35 cellular contexts compared by ENCODE assay signal in the genomic region with DNA sequence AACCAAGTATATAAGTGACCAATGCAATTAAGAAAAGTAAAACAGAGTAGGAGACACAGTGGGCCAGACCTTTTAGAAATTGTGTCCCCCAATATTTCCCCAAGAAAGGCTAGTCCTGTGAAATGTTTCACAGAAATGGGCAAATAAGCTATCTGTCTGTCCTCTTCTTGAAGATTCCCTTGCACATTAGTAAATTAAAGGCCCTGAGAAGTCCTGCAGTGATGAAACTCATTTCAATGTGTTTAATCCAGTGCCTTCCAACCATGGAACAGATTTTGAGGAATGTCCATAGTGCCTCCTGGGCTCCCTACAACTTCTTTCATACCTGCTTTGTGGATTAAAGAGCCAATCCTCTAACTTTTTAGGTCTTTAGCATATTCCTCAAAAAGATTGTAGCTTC. TPM values are rescaled to one million over a fixed set of nuclear protein-coding genes. Genes with fewer than 3 reads are reported as not detected.
DNase-seq lines count a peak whose midpoint lies in the region; ATAC-seq, FAIRE-seq and TF ChIP-seq lines count a peak whose summit lies in the region.
"Had no signal": no experiment of that assay in that cellular context is flagged by ENCODE, and none has a peak within 500 bp of the region (broad histone marks: within the 10 kb centered on the region; RNA-seq: fewer than 3 reads in every experiment).

No MANE protein-coding gene starts in this region.

- no peak for TF ChIP-seq POLR2A in K562 (conservative IDR thresholded peaks at IDR 0.05)
- TF ChIP-seq POLR2A in body of pancreas (IDR thresholded peaks at IDR 0.05): no peak
- no peak for TF ChIP-seq POLR2A in esophagus muscularis mucosa (IDR thresholded peaks at IDR 0.05; ENCODE audit: low read depth)

- TF ChIP-seq RAD21 in K562 (CRISPR knock-in tag; conservative IDR thresholded peaks at IDR 0.05 in 1 of 2, IDR thresholded peaks at IDR 0.05 in 1 of 2): no peak

- no peak overlapping the region for H3K9ac ChIP-seq in K562 (ENCODE audit: insufficient read depth in 1 of 2, low read depth in 2 of 2, low read length in 2 of 2)
- H3K9ac ChIP-seq: BLaER1; BLaER1 treated with 17β-estradiol and CSF1 and Interleukin-3, amounts not matched to agents 10 nM and 100 nM had no signal

- no peak for ATAC-seq in K562
- ATAC-seq in body of pancreas: no peak
- ATAC-seq in HG03280 (IDR thresholded peaks at IDR 0.05; ENCODE audit: unreplicated experiment): no peak
- ATAC-seq: A549; CD8-positive, alpha-beta T cell had no signal

- intact Hi-C loops in K562 (cut with micrococcal nuclease) (no loop called here), body of pancreas (cut with DNase I) (no loop called here), esophagus muscularis mucosa (cut with DNase I) (no loop called here)

- in situ Hi-C loops in K562 (cut with MboI): loop anchor here (10.0 kb wide), 1 partner anchor 1483 kb away; no protein-coding TSS in a partner anchor

- CTCF ChIA-PET in HEK293 (lab: Yijun Ruan, JAX) (interaction anchor here (0.6 to 1.3 kb wide), 3 partner anchors 13 to 139 kb away, joined by 3 to 5 read pairs (median 3); no protein-coding TSS in a partner anchor), K562 (lab: Yijun Ruan, JAX; ENCODE audit: low intra/inter-chr PET ratio) (no interaction called here)

- H2AFZ ChIP-seq in K562 (ENCODE audit: low read depth, low read length): no peak overlapping the region

- H3K27me3 ChIP-seq in K562 (ENCODE audit: control insufficient read depth in 2 of 2, insufficient read depth in 2 of 2, low read length in 2 of 2) (peaks cover 4 to 6% of the 10 kb centered on the region in 2 experiments; a peak in 3 of 5 replicates), body of pancreas (no peaks in the 10 kb centered on the region), esophagus muscularis mucosa (no peaks in the 10 kb centered on the region)
- H3K27me3 ChIP-seq: BE2C; BLaER1; BLaER1 treated with 17β-estradiol and CSF1 and Interleukin-3, amounts not matched to agents 10 nM and 100 nM had no signal

- BruUV-seq in K562 (replicated peaks; lab: Mats Ljungman, UMichigan): no TSS peak

- H3K9me1 ChIP-seq in K562 (ENCODE audit: control insufficient read depth, insufficient read depth, low read length): no peaks in the 10 kb centered on the region

- H3K9me3 ChIP-seq in HEK293 (ENCODE audit: control insufficient read depth, insufficient read depth, low read depth, low read length) (no peaks in the 10 kb centered on the region), K562 (replicated peaks; ENCODE audit: control insufficient read depth, insufficient read depth, low read depth, low read length) (no peaks in the 10 kb centered on the region), body of pancreas (no peaks in the 10 kb centered on the region), esophagus muscularis mucosa (no peaks in the 10 kb centered on the region)
- H3K9me3 ChIP-seq: A549, BE2C, BLaER1, Caco-2 had no signal

- no peaks in the 10 kb centered on the region for H3K4me1 ChIP-seq in HEK293 (ENCODE audit: control insufficient read depth, insufficient read depth, low read length)
- no peaks in the 10 kb centered on the region for H3K4me1 ChIP-seq in K562 (replicated peaks in 1 of 2; ENCODE audit: control insufficient read depth in 2 of 2, insufficient read depth in 2 of 2, low read length in 2 of 2)
- H3K4me1 ChIP-seq in body of pancreas: peaks cover 31% of the 10 kb centered on the region
- peaks cover 0 to 6% (median 0%) of the 10 kb centered on the region in 4 donors for H3K4me1 ChIP-seq in esophagus muscularis mucosa
- H3K4me1 ChIP-seq: A549, BLaER1, Caco-2 had no signal

- POLR2A ChIA-PET in HEK293 (lab: Yijun Ruan, JAX): no interaction called here
- POLR2A ChIA-PET in K562 (lab: Yijun Ruan, JAX): no interaction called here

- no peak overlapping the region for H3K4me2 ChIP-seq in K562 (ENCODE audit: insufficient read depth, low read length)
- H3K4me2 ChIP-seq: A549; BLaER1; BLaER1 treated with 17β-estradiol and CSF1 and Interleukin-3, amounts not matched to agents 10 nM and 100 nM had no signal

- H3K27ac ChIP-seq in HEK293 (ENCODE audit: extremely low read depth, low read depth, low read length) (no peak overlapping the region), K562 (ENCODE audit: extremely low read depth, low read depth, low read length) (no peak overlapping the region), body of pancreas (peak overlapping the region in 3 of 4 donors; percentile 9 to 51 (median 32)), esophagus muscularis mucosa (replicated peaks in 1 of 4) (no peak overlapping the region)
- H3K27ac ChIP-seq: 22Rv1; A549; BLaER1; BLaER1 treated with 17β-estradiol and CSF1 and Interleukin-3, amounts not matched to agents 10 nM and 100 nM; C4-2B had no signal

- DNase-seq in K562 (ENCODE audit: extremely low read depth in 1 of 4, low spot score in 3 of 4) (no peak), body of pancreas (no peak), esophagus muscularis mucosa (ENCODE audit: extremely low spot score) (peak; percentile 47), NCI-H1436 (lab: John Stamatoyannopoulos, UW) (no peak), NCI-H128 (lab: John Stamatoyannopoulos, UW; ENCODE audit: unreplicated experiment) (no peak)
- no peak for DNase-seq in activated naive CD4-positive, alpha-beta T cell treated with anti-CD3 and anti-CD28 coated beads, Interleukin-2, amount 50 U/mL, for 16 hours
- DNase-seq: 8988T; ACHN; AML-193; BE2C; C1 segment of cervical spinal cord; Caco-2; Calu3; CD4-positive, alpha-beta memory T cell; CD4-positive, alpha-beta T cell; CD4-positive, CD25-positive, alpha-beta regulatory T cell; CD8-positive, alpha-beta memory T cell; CD8-positive, alpha-beta T cell; COR-L47; DMS 273 treated with DMSO at 0.1 percent for 48 hours; DMS153; DMS53; DMS79; DMS79 treated with DMSO at 0.1 percent for 48 hours; DND-41; EL had no signal

- H3K36me3 ChIP-seq in HEK293 (ENCODE audit: control insufficient read depth in 2 of 2, insufficient read depth in 1 of 2, low read length in 2 of 2): no peaks in the 10 kb centered on the region
- no peaks in the 10 kb centered on the region for H3K36me3 ChIP-seq in K562 (ENCODE audit: control insufficient read depth, insufficient read depth, low read length)
- no peaks in the 10 kb centered on the region for H3K36me3 ChIP-seq in body of pancreas (replicated peaks in 1 of 2; ENCODE audit: insufficient read depth in 1 of 2, low read depth in 2 of 2)
- H3K36me3 ChIP-seq in esophagus muscularis mucosa: no peaks in the 10 kb centered on the region
- H3K36me3 ChIP-seq: BE2C; BLaER1; BLaER1 treated with 17β-estradiol and CSF1 and Interleukin-3, amounts not matched to agents 10 nM and 100 nM had no signal

- TF ChIP-seq CTCF in HEK293 (tag by site-specific recombination; IDR thresholded peaks at IDR 0.05): no peak
- no peak for TF ChIP-seq CTCF in K562 (IDR thresholded peaks at IDR 0.05 in 2 of 3, conservative IDR thresholded peaks at IDR 0.05 in 1 of 3; ENCODE audit: insufficient read depth in 2 of 3, low read depth in 1 of 3, low read length in 3 of 3)
- no peak for TF ChIP-seq CTCF in body of pancreas (IDR thresholded peaks at IDR 0.05)
- no peak for TF ChIP-seq CTCF in esophagus muscularis mucosa (IDR thresholded peaks at IDR 0.05)

- H3K79me2 ChIP-seq in K562 (ENCODE audit: control insufficient read depth, insufficient read depth, low read length): no peaks in the 10 kb centered on the region

- no peak for FAIRE-seq in K562 (lab: Jason Lieb, UNC)
- FAIRE-seq: A204.1, A549, D721Med had no signal

- TF ChIP-seq EP300 in K562 (IDR thresholded peaks at IDR 0.05; ENCODE audit: low read length) (no peak), esophagus muscularis mucosa (IDR thresholded peaks at IDR 0.05) (no peak)

- H3K4me3 ChIP-seq in HEK293 (ENCODE audit: low read depth, low read length) (no peak overlapping the region), K562 (no peak overlapping the region), body of pancreas (no peak overlapping the region), esophagus muscularis mucosa (no peak overlapping the region)
- H3K4me3 ChIP-seq: A549; BLaER1; BLaER1 treated with 17β-estradiol and CSF1 and Interleukin-3, amounts not matched to agents 10 nM and 100 nM had no signal

- H4K20me1 ChIP-seq in K562 (replicated peaks; ENCODE audit: control insufficient read depth, insufficient read depth, low read length): 0 out of 2 replicates have a peak, but pooled peaks cover 3% of the 10 kb centered on the region
- H4K20me1 ChIP-seq: BLaER1; BLaER1 treated with 17β-estradiol and CSF1 and Interleukin-3, amounts not matched to agents 10 nM and 100 nM had no signal

TF ChIP-seq in HEK293, 187 proteins besides CTCF, POLR2A, EP300 and RAD21:
- TF ChIP-seq SCRT2 (tag by site-specific recombination; IDR thresholded peaks at IDR 0.05) (no peak), ZNF239 (tag by site-specific recombination; IDR thresholded peaks at IDR 0.05) (peak; percentile 83), YY1 (tag by site-specific recombination; IDR thresholded peaks at IDR 0.05) (no peak)
TF ChIP-seq in HEK293: peak in this region for 1.

TF ChIP-seq in K562, 482 proteins besides CTCF, POLR2A, EP300 and RAD21 (continues in another document):
- TF ChIP-seq SIRT6 (IDR thresholded peaks at IDR 0.05; ENCODE audit: low read depth, low read length) (no peak), RBM25 (IDR thresholded peaks at IDR 0.05; ENCODE audit: low read depth, low read length, severe bottlenecking) (peak; percentile 23), PRPF4 (IDR thresholded peaks at IDR 0.05; ENCODE audit: insufficient read depth, low read depth, low read length, poor library complexity, severe bottlenecking) (no peak)

RNA-seq across cellular contexts. Expression of a gene that starts 11.2 kb away (rescaled TPM):
- 0.77 and 1.5 TPM in 2 replicates for total RNA-seq in K562 (2011; cell fraction: chromatin; rRNA removed; ENCODE audit: low replicate concordance)
- total RNA-seq in K562 (2011; cell fraction: nucleolus; rRNA removed): 1.3 and 1.5 TPM in 2 replicates
- 1.0 and 1.2 TPM in 2 replicates for total RNA-seq in K562 (2011; cell fraction: nucleoplasm; rRNA removed)
- 0.78 and 1.5 TPM in 2 replicates for total RNA-seq in K562 (2014; rRNA removed)
- total RNA-seq in K562 (2014; rRNA removed; fragmentation: Illumina TruSeq; extraction: Trizol): 0.38 and 0.84 TPM in 2 replicates
- 0.68 and 0.76 TPM in 2 replicates for total RNA-seq in K562 (2015; rRNA removed; fragmentation: Illumina TruSeq; extraction: Trizol)
- 0.71 and 1.9 TPM in 2 replicates for total RNA-seq in K562 (2021)
- 0.33 and 0.42 TPM in 2 replicates for polyA plus RNA-seq in K562 (2011; rRNA removed)
- polyA plus RNA-seq in K562 (2011; cell fraction: cytosol; rRNA removed): 0.22 and 0.52 TPM in 2 replicates
- polyA plus RNA-seq in K562 (2011; cell fraction: nucleus; rRNA removed): 0.67 and 0.71 TPM in 2 replicates
- polyA plus RNA-seq in K562 (2012): 0.72 and 0.91 TPM in 2 replicates
- 0.70 and 0.75 TPM in 2 replicates for polyA plus RNA-seq in K562 (2014; fragmentation: Illumina TruSeq; extraction: Trizol)
- polyA plus RNA-seq in K562 (2014; fragmentation: Nextera tagmentation; extraction: Ambion mirVana): under 1 TPM in 1 of 2 experiments, not detected in 1; 0.01 TPM
- 0.85 and 1.1 TPM in 2 replicates for polyA plus RNA-seq in K562 (2014; rRNA removed)
- 0.21 and 0.46 TPM in 2 replicates for polyA minus RNA-seq in K562 (2011; rRNA and poly(A)+ RNA removed)
- polyA minus RNA-seq in K562 (2011; cell fraction: cytosol; rRNA and poly(A)+ RNA removed): 0.82 TPM in 1 of 2 replicates, not detected in the other
- polyA minus RNA-seq in K562 (2011; cell fraction: nucleus; rRNA and poly(A)+ RNA removed): 0.81 and 1.1 TPM in 2 replicates
- total RNA-seq in body of pancreas: 10 to 100 TPM; 13.5 to 24.1 TPM
- total RNA-seq in esophagus muscularis mucosa: 10 to 100 TPM; 18.7 to 27.9 (median 26.6) TPM

Comparison
In these comparisons a context has a peak if more than half of its experiments do, and no peak if none do; other contexts are left out.
1. H3K27ac ChIP-seq: peak in body of pancreas (3 of 4); none in HEK293 (single experiment), K562 (single experiment) and esophagus muscularis mucosa (0 of 4).
2. RNA of a gene that starts 11.2 kb away (total RNA-seq): 18.7 to 27.9 TPM in esophagus muscularis mucosa and 13.5 to 24.1 TPM in body of pancreas; 0.38 to 1.9 TPM in K562; every median in the first group is over 4 times any median in the second.